In the genomic region with DNA sequence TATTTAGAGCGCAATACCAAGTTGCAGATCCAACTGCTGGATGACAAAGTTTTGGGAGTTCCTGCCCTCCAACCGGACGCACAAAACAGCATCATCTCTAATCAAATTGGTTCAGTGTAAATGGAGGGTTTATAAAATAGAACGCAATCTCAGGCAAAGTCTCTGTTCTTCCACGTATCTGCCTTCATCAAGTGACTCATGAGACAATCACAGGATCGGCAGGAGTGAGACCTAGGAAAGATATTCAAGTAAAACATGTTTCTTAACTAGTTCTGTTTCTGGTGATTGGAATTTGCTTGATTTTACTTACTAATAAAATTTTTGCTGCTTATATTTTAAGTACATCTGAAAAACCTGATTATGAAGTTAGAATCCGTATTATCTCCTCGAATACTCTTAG, we compare ENCODE assay signal across 22 cellular contexts.
"Had no signal": no experiment of that assay in that cellular context is flagged by ENCODE, and none has a peak within 500 bp of the region (broad histone marks: within the 10 kb centered on the region; RNA-seq: fewer than 3 reads in every experiment).

No MANE protein-coding gene starts in this region.

- DNase-seq: activated CD4-positive, alpha-beta T cell treated with anti-CD3 and anti-CD28 coated beads, Interleukin-2, amount 50 U/mL, for 1 hour; activated CD4-positive, CD25-positive, alpha-beta regulatory T cell treated with anti-CD3 and anti-CD28 coated beads, Interleukin-2, amount 50 U/mL, for 72 hours; activated gamma-delta T cell treated with Interleukin-2 at 50 U/mL for 16 hours; activated T-cell treated with anti-CD3 and anti-CD28 coated beads, Interleukin-2, amount 50 U/mL, for 1 hour; central memory CD4-positive, alpha-beta T cell; dermis blood vessel endothelial cell; effector CD8-positive, alpha-beta T cell; left lung; naive thymus-derived CD8-positive, alpha-beta T cell; ovary; sigmoid colon; stimulated activated CD4-positive, alpha-beta T cell treated with anti-CD3 and anti-CD28 coated beads, Interleukin-2, amount 100 ng/mL, for 48 hours; stimulated activated CD8-positive, alpha-beta memory T cell treated with anti-CD3 and anti-CD28 coated beads, Interleukin-4, amount 100 ng/mL, for 48 hours; stimulated activated naive CD4-positive, alpha-beta T cell; T-helper 2 cell; upper lobe of left lung; WERI-Rb-1 had no signal

- H3K27ac ChIP-seq: ascending aorta, foreskin keratinocyte, left lung, ovary, sigmoid colon, thoracic aorta, upper lobe of left lung, WERI-Rb-1 had no signal

- H3K4me1 ChIP-seq: ascending aorta had no signal

- H3K4me3 ChIP-seq: ascending aorta, left lung, lung, ovary, thoracic aorta, upper lobe of left lung had no signal

- H3K27ac Mint-ChIP-seq: activated naive CD4-positive, alpha-beta T cell treated with anti-CD3 and anti-CD28 coated beads, Interleukin-2, amount 50 U/mL, for 24 hours; naive thymus-derived CD8-positive, alpha-beta T cell had no signal

- H3K9me3 Mint-ChIP-seq: activated naive CD4-positive, alpha-beta T cell treated with anti-CD3 and anti-CD28 coated beads, Interleukin-2, amount 50 U/mL, for 24 hours; naive thymus-derived CD8-positive, alpha-beta T cell had no signal

- H3K36me3 Mint-ChIP-seq: activated naive CD4-positive, alpha-beta T cell treated with anti-CD3 and anti-CD28 coated beads, Interleukin-2, amount 50 U/mL, for 24 hours; naive thymus-derived CD8-positive, alpha-beta T cell had no signal

- H3K4me3 Mint-ChIP-seq: activated naive CD4-positive, alpha-beta T cell treated with anti-CD3 and anti-CD28 coated beads, Interleukin-2, amount 50 U/mL, for 24 hours; naive thymus-derived CD8-positive, alpha-beta T cell had no signal

- H3K36me3 ChIP-seq: ovary, thoracic aorta had no signal

- H3K27me3 ChIP-seq: ascending aorta, foreskin keratinocyte, left lung, ovary, sigmoid colon, upper lobe of left lung had no signal

- H3K9me3 ChIP-seq: ascending aorta, left lung, ovary, sigmoid colon, thoracic aorta, upper lobe of left lung had no signal

- ATAC-seq: foreskin keratinocyte; left lung; naive thymus-derived CD8-positive, alpha-beta T cell had no signal
